ENCODE assay signal across 9 cellular contexts in the genomic region with DNA sequence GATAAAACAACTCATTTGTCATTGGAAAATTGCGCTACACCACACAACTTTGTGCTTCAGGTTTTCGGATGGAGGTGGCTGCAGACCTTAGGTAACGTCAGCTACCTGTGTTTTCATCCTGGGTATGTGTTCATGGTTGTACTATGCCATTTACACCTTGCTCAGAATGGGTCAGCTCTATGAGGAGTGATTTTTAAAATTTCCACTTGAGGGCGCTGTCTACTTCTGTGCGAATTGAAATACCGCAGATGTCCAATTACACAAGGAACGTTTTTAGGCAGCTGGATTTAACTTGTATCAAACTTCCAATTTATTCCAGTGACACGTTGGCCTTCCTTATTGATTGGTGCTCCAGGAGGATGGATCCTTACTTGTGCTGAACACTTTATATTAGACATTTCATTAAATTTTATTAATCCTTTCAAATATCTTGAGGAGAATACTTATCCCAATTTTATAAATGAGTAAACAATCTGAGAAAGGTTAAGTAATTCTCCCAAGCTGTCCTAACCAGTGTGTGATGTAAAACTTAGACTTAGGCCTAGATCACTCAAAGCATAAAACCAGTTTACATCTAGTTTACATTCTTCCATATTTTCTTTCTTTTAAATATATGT. TPM values are rescaled to one million over a fixed set of nuclear protein-coding genes. Genes with fewer than 3 reads are reported as not detected.
A peak's percentile ranks its signal among the peaks of the same experiment; 100 is the strongest.
DNase-seq lines count a peak whose midpoint lies in the region; ATAC-seq and TF ChIP-seq lines count a peak whose summit lies in the region.
"Had no signal": no experiment of that assay in that cellular context is flagged by ENCODE, and none has a peak within 500 bp of the region (broad histone marks: within the 10 kb centered on the region; RNA-seq: fewer than 3 reads in every experiment).

No MANE protein-coding gene starts in this region.

- ATAC-seq in GM21786 (IDR thresholded peaks at IDR 0.05; ENCODE audit: unreplicated experiment) = peak; percentile 87
- peak; percentile 89 for ATAC-seq in SK-N-SH treated with all-trans-retinoic acid at 6 μM for 48 hours

- 4% methylated on average over 8 of the region's 8 CpGs for WGBS in hepatocyte (ENCODE audit: low lambda C conversion rate, missing lambda C conversion rate)

- H3K4me3 ChIP-seq in LNCaP clone FGC (ENCODE audit: low read depth, low read length) (no peak overlapping the region), hepatocyte (no peak overlapping the region)
- H3K4me3 ChIP-seq: BLaER1 had no signal

- H2AFZ ChIP-seq in hepatocyte = no peak overlapping the region

- H3K36me3 ChIP-seq in hepatocyte (replicated peaks; ENCODE audit: insufficient read depth, low read depth) = no peaks in the 10 kb centered on the region
- H3K36me3 ChIP-seq: BLaER1 had no signal

- H3K4me2 ChIP-seq in hepatocyte = no peak overlapping the region
- H3K4me2 ChIP-seq: BLaER1 had no signal

- H3K27ac ChIP-seq in hepatocyte = no peak overlapping the region
- H3K27ac ChIP-seq: BLaER1 had no signal

- H3K9me3 ChIP-seq in hepatocyte (ENCODE audit: low read depth) = no peaks in the 10 kb centered on the region
- H3K9me3 ChIP-seq: BLaER1 had no signal

- H3K9me2 ChIP-seq in hepatocyte (replicated peaks; ENCODE audit: insufficient read depth) = no peaks in the 10 kb centered on the region

- H4K20me1 ChIP-seq in hepatocyte (ENCODE audit: insufficient read depth, poor library complexity, severe bottlenecking) = no peaks in the 10 kb centered on the region
- H4K20me1 ChIP-seq: BLaER1 had no signal

- peak; percentile 12 for DNase-seq in DMS79 treated with DMSO at 0.1 percent for 48 hours (lab: John Stamatoyannopoulos, UW)
- DNase-seq in DMS79 (lab: John Stamatoyannopoulos, UW) = no peak
- DNase-seq in LNCaP clone FGC (ENCODE audit: low read depth) = no peak
- DNase-seq in hepatocyte (ENCODE audit: low spot score) = peak; percentile 66
- peak; percentile 82 for DNase-seq in superior temporal gyrus (ENCODE audit: extremely low spot score)
- DNase-seq in activated T-cell treated with anti-CD3 and anti-CD28 coated beads for 4 hours = no peak

- TF ChIP-seq CTCF in LNCaP clone FGC (IDR thresholded peaks at IDR 0.05; ENCODE audit: control insufficient read depth, extremely low read depth, insufficient read depth) = peak; percentile 66
- peak; percentile 69 for TF ChIP-seq CTCF in hepatocyte (IDR thresholded peaks at IDR 0.05; ENCODE audit: poor library complexity)

- H3K27me3 ChIP-seq in hepatocyte = no peaks in the 10 kb centered on the region
- H3K27me3 ChIP-seq: BLaER1 had no signal

- no peaks in the 10 kb centered on the region for H3K79me2 ChIP-seq in hepatocyte

- no peaks in the 10 kb centered on the region for H3K4me1 ChIP-seq in hepatocyte (ENCODE audit: insufficient read depth)
- H3K4me1 ChIP-seq: BLaER1 had no signal

TF ChIP-seq in SK-N-SH treated with all-trans-retinoic acid at 6 μM for 48 hours, 23 proteins besides CTCF, POLR2A, EP300 and RAD21:
- no peak for TF ChIP-seq OSR1 (CRISPR knock-in tag; IDR thresholded peaks at IDR 0.05)
- TF ChIP-seq ARNTL (CRISPR knock-in tag; IDR thresholded peaks at IDR 0.05; ENCODE audit: borderline replicate concordance, low read depth) = no peak
- TF ChIP-seq CSDC2 (CRISPR knock-in tag; IDR thresholded peaks at IDR 0.05) = no peak
- no peak for TF ChIP-seq CSRNP3 (CRISPR knock-in tag; IDR thresholded peaks at IDR 0.05)
- TF ChIP-seq PPARA (CRISPR knock-in tag; IDR thresholded peaks at IDR 0.05; ENCODE audit: borderline replicate concordance) = no peak
- TF ChIP-seq TOX (CRISPR knock-in tag; IDR thresholded peaks at IDR 0.05; ENCODE audit: borderline replicate concordance) = no peak

RNA-seq across cellular contexts. Expression of gene DMRTA1, which starts 23.4 kb away (rescaled TPM):
- total RNA-seq in hepatocyte = 1.1 and 1.6 TPM in 2 replicates
- 0.29 and 0.53 TPM in 2 replicates for polyA plus RNA-seq in hepatocyte

Comparison
In these comparisons a context has a peak if more than half of its experiments do, and no peak if none do; other contexts are left out.
1. DNase-seq: peak in DMS79 treated with DMSO at 0.1 percent for 48 hours (single experiment), hepatocyte (single experiment) and superior temporal gyrus (single experiment); none in DMS79 (single experiment), LNCaP clone FGC (single experiment) and activated T-cell treated with anti-CD3 and anti-CD28 coated beads for 4 hours (single experiment).